1 cellular context compared by ENCODE assay signal in the genomic region with DNA sequence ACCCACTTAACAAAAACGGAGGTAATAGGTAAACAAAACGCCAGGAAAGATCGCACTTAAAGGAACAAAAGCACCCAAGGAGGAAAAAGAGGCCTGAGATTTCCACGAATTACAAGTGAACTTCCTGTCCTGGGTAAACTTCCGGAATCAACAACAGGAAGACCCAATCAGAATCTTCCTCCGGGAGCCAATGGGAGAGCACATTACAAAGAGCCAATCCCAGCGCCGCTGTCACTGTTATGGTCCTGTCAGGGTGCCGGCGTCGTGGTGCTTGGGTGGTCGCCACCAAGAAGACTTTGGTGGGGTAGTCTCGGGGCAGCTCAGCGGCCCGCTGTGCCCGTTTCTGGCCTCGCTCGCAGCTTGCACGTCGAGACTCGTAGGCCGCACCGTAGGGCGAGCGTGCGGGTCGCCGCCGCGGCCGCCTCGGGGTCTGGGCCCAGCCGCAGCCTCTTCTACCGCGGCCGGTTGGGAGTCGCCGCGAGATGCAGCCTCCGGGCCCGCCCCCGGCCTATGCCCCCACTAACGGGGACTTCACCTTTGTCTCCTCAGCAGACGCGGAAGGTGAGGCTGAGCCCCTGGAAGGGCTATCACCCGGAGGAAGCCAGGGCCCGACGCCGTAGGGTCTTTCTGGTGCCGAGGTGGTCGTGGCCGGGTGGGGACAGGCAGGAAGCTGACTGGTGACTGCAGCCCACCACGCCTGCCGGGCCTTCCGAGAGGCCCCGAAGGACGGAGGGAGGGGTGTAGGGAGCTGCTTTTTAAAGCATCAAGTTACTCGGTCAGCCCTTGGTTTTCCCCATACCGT.
TF ChIP-seq lines count a peak whose summit lies in the region.

Gene YIPF4, plus strand, starts transcription at position 231 of the 802 bp plus-strand sequence. Its CDS starts 252 bp downstream, at position 483.

TF ChIP-seq in HepG2, 621 proteins besides CTCF, POLR2A, EP300 and RAD21 (continued from another document and continues in another):
- TF ChIP-seq, protein P1, sequence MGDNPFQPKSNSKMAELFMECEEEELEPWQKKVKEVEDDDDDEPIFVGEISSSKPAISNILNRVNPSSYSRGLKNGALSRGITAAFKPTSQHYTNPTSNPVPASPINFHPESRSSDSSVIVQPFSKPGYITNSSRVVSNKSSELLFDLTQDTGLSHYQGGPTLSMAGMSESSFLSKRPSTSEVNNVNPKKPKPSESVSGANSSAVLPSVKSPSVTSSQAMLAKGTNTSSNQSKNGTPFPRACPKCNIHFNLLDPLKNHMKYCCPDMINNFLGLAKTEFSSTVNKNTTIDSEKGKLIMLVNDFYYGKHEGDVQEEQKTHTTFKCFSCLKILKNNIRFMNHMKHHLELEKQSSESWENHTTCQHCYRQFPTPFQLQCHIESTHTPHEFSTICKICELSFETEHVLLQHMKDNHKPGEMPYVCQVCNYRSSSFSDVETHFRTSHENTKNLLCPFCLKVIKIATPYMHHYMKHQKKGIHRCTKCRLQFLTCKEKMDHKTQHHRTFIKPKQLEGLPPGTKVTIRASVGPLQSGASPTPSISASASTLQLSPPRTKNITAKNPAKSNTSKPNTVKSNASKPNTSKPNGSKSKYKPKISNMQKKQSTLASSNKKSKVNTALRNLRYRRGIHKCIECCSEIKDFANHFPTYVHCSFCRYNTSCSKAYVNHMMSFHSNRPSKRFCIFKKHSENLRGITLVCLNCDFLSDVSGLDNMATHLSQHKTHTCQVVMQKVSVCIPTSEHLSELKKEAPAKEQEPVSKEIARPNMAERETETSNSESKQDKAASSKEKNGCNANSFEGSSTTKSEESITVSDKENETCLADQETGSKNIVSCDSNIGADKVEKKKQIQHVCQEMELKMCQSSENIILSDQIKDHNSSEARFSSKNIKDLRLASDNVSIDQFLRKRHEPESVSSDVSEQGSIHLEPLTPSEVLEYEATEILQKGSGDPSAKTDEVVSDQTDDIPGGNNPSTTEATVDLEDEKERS (CRISPR knock-in tag; IDR thresholded peaks at IDR 0.05) = no peak
- TF ChIP-seq PAX8 (CRISPR knock-in tag; IDR thresholded peaks at IDR 0.05; ENCODE audit: borderline replicate concordance) (no peak), EHMT2 (IDR thresholded peaks at IDR 0.05; ENCODE audit: borderline replicate concordance, low read depth, low read length) (no peak), SRSF1 (optimal IDR thresholded peaks at IDR 0.05; ENCODE audit: low read depth, low read length) (no peak), ZHX1 (CRISPR knock-in tag; IDR thresholded peaks at IDR 0.05; ENCODE audit: low read depth) (peak; percentile 37; the same call in 1 of the 2 replicates), TSC22D2 (CRISPR knock-in tag; IDR thresholded peaks at IDR 0.05; ENCODE audit: borderline replicate concordance) (peak; percentile 55; the same call in 1 of the 2 replicates), RFX3 (CRISPR knock-in tag; IDR thresholded peaks at IDR 0.05) (no peak), TRIM24 (CRISPR knock-in tag; IDR thresholded peaks at IDR 0.05) (no peak), ZNF589 (CRISPR knock-in tag; conservative IDR thresholded peaks at IDR 0.05) (peak; percentile 77; the same call in 1 of the 2 replicates), ZNF749 (CRISPR knock-in tag; IDR thresholded peaks at IDR 0.05; ENCODE audit: borderline replicate concordance) (no peak), TFDP1 (CRISPR knock-in tag; IDR thresholded peaks at IDR 0.05; ENCODE audit: borderline replicate concordance) (0 out of 2 replicates have a peak, but pooled peaks have one; percentile 40), SMYD3 (CRISPR knock-in tag; IDR thresholded peaks at IDR 0.05) (peak; percentile 87; the same call in 1 of the 2 replicates), SAP130 (CRISPR knock-in tag; IDR thresholded peaks at IDR 0.05; ENCODE audit: low read depth) (peak; percentile 99), ZNF510 (CRISPR knock-in tag; IDR thresholded peaks at IDR 0.05; ENCODE audit: low read depth) (peak; percentile 69), ZNF407 (CRISPR knock-in tag; IDR thresholded peaks at IDR 0.05; ENCODE audit: not compliant biosample characterization) (peak; percentile 98), AKAP8 (CRISPR knock-in tag; IDR thresholded peaks at IDR 0.05) (0 out of 2 replicates have a peak, but pooled peaks have one; percentile 23), BCL3 (CRISPR knock-in tag; IDR thresholded peaks at IDR 0.05) (peak; percentile 98), ZNF546 (CRISPR knock-in tag; conservative IDR thresholded peaks at IDR 0.05) (peak; percentile 84; the same call in 1 of the 2 replicates), ZNF343 (CRISPR knock-in tag; IDR thresholded peaks at IDR 0.05) (peak; percentile 76; the same call in 1 of the 2 replicates), ATF4 (CRISPR knock-in tag; IDR thresholded peaks at IDR 0.05) (no peak; a peak in 1 of 4 replicates), ATF1 (CRISPR knock-in tag; IDR thresholded peaks at IDR 0.05) (no peak), KLF12 (CRISPR knock-in tag; IDR thresholded peaks at IDR 0.05; ENCODE audit: borderline replicate concordance) (peak; percentile 74), THYN1 (CRISPR knock-in tag; IDR thresholded peaks at IDR 0.05; ENCODE audit: borderline replicate concordance, low read depth) (peak; percentile 95; the same call in 1 of the 2 replicates), ZMYM4 (CRISPR knock-in tag; IDR thresholded peaks at IDR 0.05) (peak; percentile 82), MBD4 (IDR thresholded peaks at IDR 0.05; ENCODE audit: borderline replicate concordance, low read length) (no peak), MTA3 (CRISPR knock-in tag; IDR thresholded peaks at IDR 0.05) (no peak), MYPOP (CRISPR knock-in tag; IDR thresholded peaks at IDR 0.05) (no peak; the same call in 1 of the 2 replicates), ELF3 (CRISPR knock-in tag; IDR thresholded peaks at IDR 0.05) (peak; percentile 85), ZNF577 (CRISPR knock-in tag; IDR thresholded peaks at IDR 0.05; ENCODE audit: borderline replicate concordance, low read depth) (no peak), ZSCAN21 (CRISPR knock-in tag; IDR thresholded peaks at IDR 0.05; ENCODE audit: borderline replicate concordance) (0 out of 2 replicates have a peak, but pooled peaks have one; percentile 41), PLRG1 (conservative IDR thresholded peaks at IDR 0.05) (no peak), PAF1 (CRISPR knock-in tag; IDR thresholded peaks at IDR 0.05) (no peak)
- TF ChIP-seq, protein P2, sequence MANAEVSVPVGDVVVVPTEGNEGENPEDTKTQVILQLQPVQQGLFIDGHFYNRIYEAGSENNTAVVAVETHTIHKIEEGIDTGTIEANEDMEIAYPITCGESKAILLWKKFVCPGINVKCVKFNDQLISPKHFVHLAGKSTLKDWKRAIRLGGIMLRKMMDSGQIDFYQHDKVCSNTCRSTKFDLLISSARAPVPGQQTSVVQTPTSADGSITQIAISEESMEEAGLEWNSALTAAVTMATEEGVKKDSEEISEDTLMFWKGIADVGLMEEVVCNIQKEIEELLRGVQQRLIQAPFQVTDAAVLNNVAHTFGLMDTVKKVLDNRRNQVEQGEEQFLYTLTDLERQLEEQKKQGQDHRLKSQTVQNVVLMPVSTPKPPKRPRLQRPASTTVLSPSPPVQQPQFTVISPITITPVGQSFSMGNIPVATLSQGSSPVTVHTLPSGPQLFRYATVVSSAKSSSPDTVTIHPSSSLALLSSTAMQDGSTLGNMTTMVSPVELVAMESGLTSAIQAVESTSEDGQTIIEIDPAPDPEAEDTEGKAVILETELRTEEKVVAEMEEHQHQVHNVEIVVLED (CRISPR knock-in tag; IDR thresholded peaks at IDR 0.05; ENCODE audit: borderline replicate concordance) = peak; percentile 73; the same call in 1 of the 2 replicates
